Comparison of ENCODE assay signal across 8 cellular contexts in genomic region chr19:14031719-14032480, GRCh38. TPM values are rescaled to one million over a fixed set of nuclear protein-coding genes. Genes with fewer than 3 reads are reported as not detected.
DNase-seq lines count a peak whose midpoint lies in the region; ATAC-seq and TF ChIP-seq lines count a peak whose summit lies in the region.

TSS of gene IL27RA (plus strand) at chr19:14031762. CDS start at chr19:14031873, 111 bp downstream.

- H3K9me3 Mint-ChIP-seq in endodermal cell: no peaks in the 10 kb centered on the region

- H3K27ac ChIP-seq in endodermal cell (ENCODE audit: low read depth, low read length): no peak within 1 kb of the TSS

- H3K27me3 Mint-ChIP-seq in endodermal cell (ENCODE audit: insufficient read depth): peaks cover 26% of the 10 kb centered on the region

- H3K36me3 Mint-ChIP-seq in endodermal cell (ENCODE audit: low read depth): no peaks in the 10 kb centered on the region

- H3K27ac Mint-ChIP-seq in endodermal cell: no peak within 1 kb of the TSS

- DNase-seq in GM12864 (ENCODE audit: low read depth): peak; percentile 68
- peak; percentile 87 for DNase-seq in NCI-H82 (lab: John Stamatoyannopoulos, UW)
- DNase-seq in endodermal cell: peak; percentile 88
- peak; percentile 41 for DNase-seq in mucosa of gallbladder (ENCODE audit: low spot score)
- DNase-seq in stimulated activated CD8-positive, alpha-beta memory T cell treated with anti-CD3 and anti-CD28 coated beads, Interleukin-4, amount 100 ng/mL, for 48 hours: peak; percentile 81

- no peaks in the 10 kb centered on the region for H3K36me3 ChIP-seq in endodermal cell (ENCODE audit: control insufficient read depth, insufficient read depth, low read length)

- no peaks in the 10 kb centered on the region for H3K4me1 ChIP-seq in endodermal cell (ENCODE audit: control insufficient read depth, insufficient read depth, low read length)

- H3K4me3 Mint-ChIP-seq in endodermal cell: peak within 1 kb of the TSS; percentile 75

- peaks cover 14% of the 10 kb centered on the region for H3K27me3 ChIP-seq in endodermal cell (ENCODE audit: control insufficient read depth, insufficient read depth, low read length, poor library complexity, severe bottlenecking)

- H3K4me3 ChIP-seq in GM12864 (ENCODE audit: low read depth, low read length) (peak within 1 kb of the TSS; percentile 93), endodermal cell (ENCODE audit: low read length) (peak within 1 kb of the TSS; percentile 86)

- H3K9me3 ChIP-seq in endodermal cell (ENCODE audit: control insufficient read depth, low read length): no peaks in the 10 kb centered on the region

- H3K4me1 Mint-ChIP-seq in endodermal cell: no peaks in the 10 kb centered on the region

- WGBS in endodermal cell (ENCODE audit: insufficient coverage in 1 of 2, insufficient read length in 1 of 2), 2 experiments: 0 to 1% methylated on average over 25 to 62 of the region's 63 CpGs

- peak; percentile 62 for ATAC-seq in HG02938 (IDR thresholded peaks at IDR 0.05; ENCODE audit: unreplicated experiment)
- no peak for ATAC-seq in GM18519 (IDR thresholded peaks at IDR 0.05; ENCODE audit: low FRiP score, unreplicated experiment)

- TF ChIP-seq CTCF in GM12864 (IDR thresholded peaks at IDR 0.05; ENCODE audit: low read depth, low read length, missing control alignments) (peak; percentile 84), endodermal cell (conservative IDR thresholded peaks at IDR 0.05) (peak; percentile 84)

- CTCF ChIA-PET in activated CD8-positive, alpha-beta memory T cell treated with anti-CD3 and anti-CD28 coated beads for 36 hours (lab: Charles Lee): interaction anchor here (0.6 to 2.4 kb wide), 23 partner anchors 10 to 911 kb away, joined by 3 to 17 read pairs (median 4); partner anchors contain the start of genes ASF1B and MISP3

- peak within 1 kb of the TSS; percentile 63 for H3K9ac ChIP-seq in endodermal cell (ENCODE audit: extremely low read depth, low read length, poor library complexity, severe bottlenecking)

- POLR2A ChIA-PET in activated CD8-positive, alpha-beta memory T cell treated with anti-CD3 and anti-CD28 coated beads for 36 hours (lab: Charles Lee): interaction anchor here (0.6 to 2.0 kb wide), 10 partner anchors 10 to 195 kb away, joined by 3 to 11 read pairs (median 4); partner anchors contain the start of gene RFX1

RNA-seq across cellular contexts. Expression of gene IL27RA, which starts in this region (rescaled TPM):
- 10 to 100 TPM; 60.1 to 61.1 TPM for total RNA-seq in activated CD8-positive, alpha-beta memory T cell treated with anti-CD3 and anti-CD28 coated beads for 36 hours
- total RNA-seq in endodermal cell (10 to 100 TPM; 10.3 to 10.8 TPM), mucosa of gallbladder (5.6 TPM)
- polyA plus RNA-seq in endodermal cell (2013, experiment 1 of 2): 4.4 TPM
- 4.1 TPM for polyA plus RNA-seq in endodermal cell (2013, experiment 2 of 2)
